In genomic region chr7:105204520-105204919, GRCh38 we compare ENCODE assay signal across 16 cellular contexts.
DNase-seq lines count a peak whose midpoint lies in the region; ATAC-seq lines count a peak whose summit lies in the region.
"Had no signal": no experiment of that assay in that cellular context is flagged by ENCODE, and none has a peak within 500 bp of the region (broad histone marks: within the 10 kb centered on the region; RNA-seq: fewer than 3 reads in every experiment).

No MANE protein-coding gene starts in this region.

- H3K4me3 Mint-ChIP-seq in stimulated activated naive CD8-positive, alpha-beta T cell treated with anti-CD3 and anti-CD28 coated beads, Interleukin-15, Interleukin-2, amounts not matched to agents 100 ng/mL and 50 ng/mL, for 24 hours, result no peak overlapping the region
- H3K4me3 Mint-ChIP-seq: CD4-positive, alpha-beta T cell; HFFc6 had no signal

- H3K27ac ChIP-seq in layer of hippocampus (ENCODE audit: low read depth, low read length) (peak overlapping the region; percentile 2), temporal lobe (ENCODE audit: low read depth, low read length) (peak overlapping the region; percentile 37)
- H3K27ac ChIP-seq: BLaER1 treated with 17β-estradiol and CSF1 and Interleukin-3, amounts not matched to agents 10 nM and 100 nM; HL-60 had no signal

- no peaks in the 10 kb centered on the region for H3K27me3 Mint-ChIP-seq in stimulated activated naive CD8-positive, alpha-beta T cell treated with anti-CD3 and anti-CD28 coated beads, Interleukin-15, Interleukin-2, amounts not matched to agents 100 ng/mL and 50 ng/mL, for 24 hours
- H3K27me3 Mint-ChIP-seq: CD4-positive, alpha-beta T cell had no signal

- no peak for ATAC-seq in stimulated activated naive CD8-positive, alpha-beta T cell treated with anti-CD3 and anti-CD28 coated beads, Interleukin-15, Interleukin-2, amounts not matched to agents 100 U/mL and 50 U/mL, for 24 hours

- no peaks in the 10 kb centered on the region for H3K27me3 ChIP-seq in layer of hippocampus (ENCODE audit: control insufficient read depth, insufficient read depth, low read length)
- H3K27me3 ChIP-seq: BLaER1 treated with 17β-estradiol and CSF1 and Interleukin-3, amounts not matched to agents 10 nM and 100 nM had no signal

- DNase-seq in NCI-H2196 (lab: John Stamatoyannopoulos, UW; ENCODE audit: unreplicated experiment) (peak; percentile 34), NCI-H2196 treated with DMSO at 0.1 percent for 48 hours (lab: John Stamatoyannopoulos, UW; ENCODE audit: unreplicated experiment) (no peak), NCI-H2107 treated with DMSO at 0.1 percent for 48 hours (lab: John Stamatoyannopoulos, UW; ENCODE audit: unreplicated experiment) (no peak)
- DNase-seq in stimulated activated naive CD8-positive, alpha-beta T cell treated with anti-CD3 and anti-CD28 coated beads, Interleukin-15, Interleukin-2, amounts not matched to agents 100 U/mL and 50 U/mL, for 24 hours, result no peak
- DNase-seq in stimulated activated naive CD4-positive, alpha-beta T cell (lab: John Stamatoyannopoulos, UW), result no peak
- DNase-seq: 8988T; CD4-positive, alpha-beta T cell; DMS153; GF-D8; HCEC 1CT; HFFc6 had no signal

- H3K4me1 Mint-ChIP-seq in stimulated activated naive CD8-positive, alpha-beta T cell treated with anti-CD3 and anti-CD28 coated beads, Interleukin-15, Interleukin-2, amounts not matched to agents 100 ng/mL and 50 ng/mL, for 24 hours (ENCODE audit: low read depth), result peaks cover 46% of the 10 kb centered on the region

- H3K9me3 Mint-ChIP-seq in stimulated activated naive CD8-positive, alpha-beta T cell treated with anti-CD3 and anti-CD28 coated beads, Interleukin-15, Interleukin-2, amounts not matched to agents 100 ng/mL and 50 ng/mL, for 24 hours, result no peaks in the 10 kb centered on the region
- H3K9me3 Mint-ChIP-seq: CD4-positive, alpha-beta T cell; HFFc6 had no signal

- H3K36me3 Mint-ChIP-seq in stimulated activated naive CD8-positive, alpha-beta T cell treated with anti-CD3 and anti-CD28 coated beads, Interleukin-15, Interleukin-2, amounts not matched to agents 100 ng/mL and 50 ng/mL, for 24 hours (ENCODE audit: low read depth), result peaks cover 22% of the 10 kb centered on the region

- peak overlapping the region; percentile 73 for H3K27ac Mint-ChIP-seq in stimulated activated naive CD8-positive, alpha-beta T cell treated with anti-CD3 and anti-CD28 coated beads, Interleukin-15, Interleukin-2, amounts not matched to agents 100 ng/mL and 50 ng/mL, for 24 hours
- H3K27ac Mint-ChIP-seq: HFFc6 had no signal
